Comparison of ENCODE assay signal across 8 cellular contexts in genomic region chr15:43105077-43105769, GRCh38. TPM values are rescaled to one million over a fixed set of nuclear protein-coding genes. Genes with fewer than 3 reads are reported as not detected.
DNase-seq lines count a peak whose midpoint lies in the region; ATAC-seq, FAIRE-seq and TF ChIP-seq lines count a peak whose summit lies in the region.

No MANE protein-coding gene starts in this region.

- no peaks in the 10 kb centered on the region for H3K36me3 ChIP-seq in bronchial epithelial cell (ENCODE audit: control insufficient read depth, insufficient read depth, low read length)

- intact Hi-C loops in left colon (cut with DNase I, micrococcal nuclease): no loop called here

- DNase-seq in GM12865 (ENCODE audit: low read depth) (peak; percentile 44), RKO (ENCODE audit: low spot score) (peak; percentile 49), bronchial epithelial cell (ENCODE audit: low read depth) (peak; percentile 37), left colon (peak; percentile 35 to 44), NCI-H446 (lab: John Stamatoyannopoulos, UW) (no peak)
- DNase-seq in stimulated activated naive CD8-positive, alpha-beta T cell treated with anti-CD3 and anti-CD28 coated beads, Interleukin-15, Interleukin-2, amounts not matched to agents 100 U/mL and 50 U/mL, for 24 hours: peak; percentile 28

- peak; percentile 17 for ATAC-seq in HG02623 (IDR thresholded peaks at IDR 0.05; ENCODE audit: unreplicated experiment)
- ATAC-seq in left colon: peak; percentile 72
- peak; percentile 30 for ATAC-seq in stimulated activated naive CD8-positive, alpha-beta T cell treated with anti-CD3 and anti-CD28 coated beads, Interleukin-15, Interleukin-2, amounts not matched to agents 100 U/mL and 50 U/mL, for 24 hours
- ATAC-seq in HG02970 (IDR thresholded peaks at IDR 0.05; ENCODE audit: low FRiP score, unreplicated experiment): no peak

- TF ChIP-seq CTCF in GM12865 (IDR thresholded peaks at IDR 0.05; ENCODE audit: insufficient read depth, low read depth, low read length, missing control alignments) (no peak), bronchial epithelial cell (IDR thresholded peaks at IDR 0.05; ENCODE audit: insufficient read depth, low read length, severe bottlenecking) (no peak)

- no peaks in the 10 kb centered on the region for H3K27me3 ChIP-seq in bronchial epithelial cell (ENCODE audit: control insufficient read depth, insufficient read depth, low read length)

- no peak for FAIRE-seq in bronchial epithelial cell (lab: Jason Lieb, UNC)

- H3K4me3 ChIP-seq in GM12865 (ENCODE audit: low read depth, low read length): peak overlapping the region; percentile 80
- peak overlapping the region; percentile 83 for H3K4me3 ChIP-seq in bronchial epithelial cell (ENCODE audit: low read depth, low read length)

RNA-seq across cellular contexts. Expression of gene UBR1, which starts 0.6 kb away (rescaled TPM):
- total RNA-seq in bronchial epithelial cell: 15.9 and 18.4 TPM in 2 replicates
- total RNA-seq in left colon: 10 to 100 TPM; 23.9 to 30.9 TPM

RNA-seq across cellular contexts. Expression of gene TMEM62, which starts 28.2 kb away (rescaled TPM):
- total RNA-seq in bronchial epithelial cell (22.5 and 26.1 TPM in 2 replicates), left colon (10 to 100 TPM; 37.9 to 48.9 TPM)

Comparison
In these comparisons a context has a peak if more than half of its experiments do, and no peak if none do; other contexts are left out.
1. DNase-seq: peak in GM12865 (single experiment), RKO (single experiment), bronchial epithelial cell (single experiment), left colon (2 of 2) and stimulated activated naive CD8-positive, alpha-beta T cell treated with anti-CD3 and anti-CD28 coated beads, Interleukin-15, Interleukin-2, amounts not matched to agents 100 U/mL and 50 U/mL, for 24 hours (single experiment); none in NCI-H446 (0 of 2).